Comparison of ENCODE assay signal across 8 cellular contexts in genomic region chr1:45359882-45360513, GRCh38. TPM values are rescaled to one million over a fixed set of nuclear protein-coding genes. Genes with fewer than 3 reads are reported as not detected.
A peak's percentile ranks its signal among the peaks of the same experiment; 100 is the strongest.
DNase-seq lines count a peak whose midpoint lies in the region; FAIRE-seq and TF ChIP-seq lines count a peak whose summit lies in the region.

No MANE protein-coding gene starts in this region.

- no peaks in the 10 kb centered on the region for H3K27me3 Mint-ChIP-seq in neural crest cell (ENCODE audit: low read depth)

- H3K9me3 Mint-ChIP-seq in neural crest cell, result no peaks in the 10 kb centered on the region

- no peak overlapping the region for H3K4me3 ChIP-seq in AG04450 (ENCODE audit: low read depth, low read length)
- H3K4me3 ChIP-seq in fibroblast of lung (replicated peaks in 1 of 4; ENCODE audit: control extremely low read depth in 1 of 4, insufficient read depth in 1 of 4, low read depth in 3 of 4, low read length in 4 of 4), result no peak overlapping the region
- no peak overlapping the region for H3K4me3 ChIP-seq in transverse colon

- peak; percentile 76 for FAIRE-seq in GM12892 (lab: Jason Lieb, UNC)

- no peak overlapping the region for H3K4me3 Mint-ChIP-seq in neural crest cell

- H3K9ac ChIP-seq in fibroblast of lung (ENCODE audit: insufficient read depth, low read length), result no peak overlapping the region

- H4K20me1 ChIP-seq in fibroblast of lung (ENCODE audit: control insufficient read depth, extremely low read depth, insufficient read depth, low read length), result no peaks in the 10 kb centered on the region

- no peak overlapping the region for H3K27ac ChIP-seq in AG04450 (ENCODE audit: low read depth, low read length)
- no peak overlapping the region for H3K27ac ChIP-seq in fibroblast of lung (ENCODE audit: insufficient read depth, low read length)
- H3K27ac ChIP-seq in transverse colon, result peak overlapping the region; percentile 73 to 76 (median 74)

- peaks cover 5% of the 10 kb centered on the region for H3K4me1 ChIP-seq in fibroblast of lung (ENCODE audit: control insufficient read depth, extremely low read depth, insufficient read depth, low read length)
- peaks cover 9 to 22% (median 15%) of the 10 kb centered on the region in 4 donors for H3K4me1 ChIP-seq in transverse colon

- POLR2A ChIA-PET in AG04450 (lab: Yijun Ruan, JAX), result interaction anchor here (1.3 to 2.0 kb wide), 2 partner anchors 131 to 162 kb away, joined by 6 to 7 read pairs; partner anchors contain the start of genes PRDX1 and TESK2

- TF ChIP-seq CTCF in AG04450 (IDR thresholded peaks at IDR 0.05; ENCODE audit: low read depth, low read length) (peak; percentile 74), fibroblast of lung (conservative IDR thresholded peaks at IDR 0.05 in 1 of 2, IDR thresholded peaks at IDR 0.05 in 1 of 2; ENCODE audit: low read depth in 1 of 2, low read length in 2 of 2) (peak; percentile 56 to 70), neural crest cell (conservative IDR thresholded peaks at IDR 0.05) (peak; percentile 83), transverse colon (IDR thresholded peaks at IDR 0.05) (peak; percentile 67 to 85 (median 71))

- in situ Hi-C loops in transverse colon (cut with MboI; ENCODE audit: low pct_ligation_motif_present in 1 of 4, low pct_unique_long_range_greater_than_20kb in 1 of 4, low sequenced_read_pairs in 3 of 4), result loop anchor here (5.0 to 10.0 kb wide), 3 partner anchors 132 to 205 kb away; partner anchors contain the start of gene TESK2 (in 4 of the 4)

- no peak overlapping the region for H3K27ac Mint-ChIP-seq in neural crest cell (ENCODE audit: unreplicated experiment)

- H2AFZ ChIP-seq in fibroblast of lung (ENCODE audit: low read length), result peak overlapping the region; percentile 25

- no peaks in the 10 kb centered on the region for H3K79me2 ChIP-seq in fibroblast of lung (ENCODE audit: control insufficient read depth, insufficient read depth, low read length)

- no peaks in the 10 kb centered on the region for H3K36me3 Mint-ChIP-seq in neural crest cell (ENCODE audit: low read depth)

- CTCF ChIA-PET in AG04450 (lab: Charles Lee), result interaction anchor here (0.5 to 16.5 kb wide), 39 partner anchors 9 to 864 kb away, joined by 3 to 456 read pairs (median 4); partner anchors contain the start of genes AKR1A1, CCDC163, HECTD3 and MMACHC

- intact Hi-C loops in transverse colon (cut with DNase I; ENCODE audit: low total_unique reads), result loop anchor here (5.0 kb wide), 1 partner anchor 207 kb away; no protein-coding TSS in a partner anchor

- no peaks in the 10 kb centered on the region for H3K36me3 ChIP-seq in fibroblast of lung (ENCODE audit: control insufficient read depth, insufficient read depth, low read length)
- H3K36me3 ChIP-seq in transverse colon, result no peaks in the 10 kb centered on the region

- TF ChIP-seq POLR2A in GM12892 (IDR thresholded peaks at IDR 0.05; ENCODE audit: low read depth, low read length) (no peak), transverse colon (IDR thresholded peaks at IDR 0.05) (no peak)

- DNase-seq in AG04450 (ENCODE audit: low read depth, low spot score), result peak; percentile 38
- no peak for DNase-seq in GM12892 (ENCODE audit: insufficient read length)
- DNase-seq in NCI-H510A (lab: John Stamatoyannopoulos, UW), result peak; percentile 10
- DNase-seq in activated T-cell treated with anti-CD3 and anti-CD28 coated beads for 24 hours (ENCODE audit: low read depth), result peak; percentile 42
- peak; percentile 51 to 84 for DNase-seq in fibroblast of lung (ENCODE audit: low read depth in 2 of 2)
- peak; percentile 17 for DNase-seq in neural crest cell (ENCODE audit: low read depth, low spot score)
- peak; percentile 71 for DNase-seq in transverse colon
- no peak for DNase-seq in OCI-M2 (lab: John Stamatoyannopoulos, UW; ENCODE audit: unreplicated experiment)

- TF ChIP-seq EP300 in transverse colon (IDR thresholded peaks at IDR 0.05; ENCODE audit: low read depth), result no peak

- no peaks in the 10 kb centered on the region for H3K27me3 ChIP-seq in AG04450 (ENCODE audit: control insufficient read depth, insufficient read depth, low read length)
- no peaks in the 10 kb centered on the region for H3K27me3 ChIP-seq in fibroblast of lung (ENCODE audit: control insufficient read depth, insufficient read depth, low read length)
- H3K27me3 ChIP-seq in transverse colon, result no peaks in the 10 kb centered on the region

- no peaks in the 10 kb centered on the region for H3K9me3 ChIP-seq in AG04450 (ENCODE audit: control insufficient read depth, insufficient read depth, low read length)
- H3K9me3 ChIP-seq in fibroblast of lung (ENCODE audit: control insufficient read depth, insufficient read depth, low read depth, low read length), result no peaks in the 10 kb centered on the region
- H3K9me3 ChIP-seq in transverse colon, result no peaks in the 10 kb centered on the region

- peak overlapping the region; percentile 73 for H3K4me2 ChIP-seq in fibroblast of lung (ENCODE audit: extremely low read depth, insufficient read depth, low read length)

- peaks cover 4% of the 10 kb centered on the region for H3K4me1 Mint-ChIP-seq in neural crest cell

- WGBS in transverse colon (ENCODE audit: low coverage in 1 of 2), 2 donors, result 28 to 29% methylated on average over 7 of the region's 7 CpGs

RNA-seq across cellular contexts. Expression of gene MUTYH, which starts 19.8 kb away (rescaled TPM):
- polyA plus RNA-seq in AG04450 (2011; rRNA removed) (5.8 and 6.2 TPM in 2 replicates), fibroblast of lung (3.8 and 5.6 TPM in 2 replicates)
- 8.1 and 9.9 TPM in 2 replicates for polyA minus RNA-seq in AG04450 (2011; rRNA and poly(A)+ RNA removed)
- 18.9 TPM for polyA plus RNA-seq in GM12892 (2012; ENCODE audit: missing spikeins)
- total RNA-seq in fibroblast of lung (15.7 and 17.5 TPM in 2 replicates), neural crest cell (61.9 and 68.2 TPM in 2 replicates), transverse colon (10 to 100 TPM; 28.7 to 78.2 (median 49.0) TPM)
- polyA plus RNA-seq in fibroblast of lung (2012), result 6.0 and 8.5 TPM in 2 replicates
- polyA minus RNA-seq in fibroblast of lung (ENCODE audit: low replicate concordance), result 10.2 and 19.1 TPM in 2 replicates

RNA-seq across cellular contexts. Expression of gene TOE1, which starts 20.0 kb away (rescaled TPM):
- 8.1 and 10.1 TPM in 2 replicates for polyA plus RNA-seq in AG04450 (2011; rRNA removed)
- polyA minus RNA-seq in AG04450 (2011; rRNA and poly(A)+ RNA removed), result 11.4 and 11.5 TPM in 2 replicates
- 11.9 TPM for polyA plus RNA-seq in GM12892 (2012; ENCODE audit: missing spikeins)
- 10.0 and 12.1 TPM in 2 replicates for total RNA-seq in fibroblast of lung
- 9.0 and 21.8 TPM in 2 replicates for polyA plus RNA-seq in fibroblast of lung
- polyA plus RNA-seq in fibroblast of lung (2012), result 6.0 and 12.0 TPM in 2 replicates
- polyA minus RNA-seq in fibroblast of lung (ENCODE audit: low replicate concordance), result 20.8 and 42.7 TPM in 2 replicates
- 26.7 and 28.8 TPM in 2 replicates for total RNA-seq in neural crest cell
- 10 to 100 TPM in 3 of 4 donors, 1 to 10 TPM in 1; 4.8 to 58.7 (median 16.4) TPM for total RNA-seq in transverse colon

RNA-seq across cellular contexts. Expression of gene HPDL, which starts 33.3 kb away (rescaled TPM):
- polyA plus RNA-seq in AG04450 (2011; rRNA removed) (0.22 and 0.50 TPM in 2 replicates), fibroblast of lung (0.17 and 0.30 TPM in 2 replicates)
- polyA minus RNA-seq in AG04450 (2011; rRNA and poly(A)+ RNA removed), result 0.28 TPM in 1 of 2 replicates, not detected in the other
- polyA plus RNA-seq in GM12892 (2012; ENCODE audit: missing spikeins), result 9.8 TPM
- total RNA-seq in fibroblast of lung (0.17 and 0.26 TPM in 2 replicates), neural crest cell (10.6 and 11.6 TPM in 2 replicates), transverse colon (1 to 10 TPM; 2.6 to 7.8 (median 4.3) TPM)
- 0.41 and 0.69 TPM in 2 replicates for polyA plus RNA-seq in fibroblast of lung (2012)
- not detected in 2 replicates for polyA minus RNA-seq in fibroblast of lung (ENCODE audit: low replicate concordance)

Comparison
In these comparisons a context has a peak if more than half of its experiments do, and no peak if none do; other contexts are left out.
1. DNase-seq: peak in AG04450 (single experiment), NCI-H510A (single experiment), activated T-cell treated with anti-CD3 and anti-CD28 coated beads for 24 hours (single experiment), fibroblast of lung (2 of 2), neural crest cell (single experiment) and transverse colon (single experiment); none in GM12892 (single experiment) and OCI-M2 (single experiment).
2. H3K27ac ChIP-seq: peak in transverse colon (4 of 4); none in AG04450 (single experiment) and fibroblast of lung (single experiment).
3. Peak in every context shown above with its lines, with median percentiles within 50 percentile points of each other: CTCF ChIP-seq.